In genomic region chr18:73933666-73934065, GRCh38 we compare ENCODE assay signal across 6 cellular contexts.
"Had no signal": no experiment of that assay in that cellular context is flagged by ENCODE, and none has a peak within 500 bp of the region (broad histone marks: within the 10 kb centered on the region; RNA-seq: fewer than 3 reads in every experiment).

No MANE protein-coding gene starts in this region.

- H3K9me3 Mint-ChIP-seq: GM23338 had no signal

- ATAC-seq: GM23338, K562 had no signal

- H3K4me3 ChIP-seq: GM23338, K562 had no signal

- H3K4me1 Mint-ChIP-seq: GM23338, H9 had no signal

- H2AFZ ChIP-seq: GM23338 had no signal

- H3K4me2 ChIP-seq: GM23338 had no signal

- H3K4me3 Mint-ChIP-seq: GM23338, H9 had no signal

- H3K27ac Mint-ChIP-seq: GM23338 had no signal

- DNase-seq: H9, HCEC 1CT, IMR-90, KG1 had no signal
